ENCODE assay signal across 23 cellular contexts in the genomic region with DNA sequence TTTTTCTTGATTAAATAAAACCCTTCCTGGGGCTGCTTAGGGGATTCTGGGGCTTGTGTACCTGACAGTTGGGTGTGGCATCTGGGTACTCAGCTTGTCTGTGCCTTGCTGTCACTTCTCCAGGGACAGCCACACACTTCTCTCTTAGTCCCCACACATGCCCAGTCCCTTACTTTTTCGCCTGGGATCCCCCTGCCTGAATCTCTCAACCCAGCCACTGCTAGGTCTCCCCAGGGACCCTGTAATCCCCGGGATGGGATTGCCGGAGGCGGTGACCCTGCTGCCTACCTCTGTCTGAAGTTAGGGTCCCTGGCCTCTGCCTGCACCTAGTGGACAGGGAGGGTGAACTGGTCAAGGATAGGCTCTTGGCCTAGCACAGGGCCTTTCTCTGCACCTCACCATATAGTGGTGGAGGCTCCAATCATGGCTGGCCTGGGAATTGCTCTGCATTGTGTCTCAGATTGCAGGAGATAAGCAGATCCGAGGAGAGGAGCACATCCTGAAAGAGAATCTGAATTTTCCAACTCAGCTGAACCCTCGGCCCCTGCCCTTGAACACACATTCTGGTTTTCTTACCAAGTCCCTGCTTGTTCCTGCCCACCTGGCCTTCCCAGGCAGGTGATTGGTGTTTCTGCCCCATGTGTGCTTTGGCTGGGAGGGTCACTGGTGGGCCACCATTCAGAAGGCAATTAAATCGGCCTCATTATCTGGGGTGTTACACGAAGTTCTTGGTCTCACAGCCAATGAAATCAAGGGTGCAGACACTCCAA. TPM values are rescaled to one million over a fixed set of nuclear protein-coding genes. Genes with fewer than 3 reads are reported as not detected.
"Had no signal": no experiment of that assay in that cellular context is flagged by ENCODE, and none has a peak within 500 bp of the region (broad histone marks: within the 10 kb centered on the region; RNA-seq: fewer than 3 reads in every experiment).

No MANE protein-coding gene starts in this region.

- H3K36me3 ChIP-seq: MG63, SJCRH30 had no signal

- H3K9me3 ChIP-seq: MG63, SJCRH30 had no signal

- H3K4me1 ChIP-seq: SJCRH30 had no signal

- H3K27me3 ChIP-seq: MG63, SJCRH30 had no signal

- H3K27ac ChIP-seq: RWPE1, SJCRH30 had no signal

- ATAC-seq: HepG2, SK-N-SH treated with all-trans-retinoic acid at 6 μM for 48 hours had no signal

- H3K4me3 ChIP-seq: MG63, SJCRH30 had no signal

- DNase-seq: IMR-90, Karpas-422, KG1, MG63, NCI-H1092, NCI-H1105 treated with DMSO at 0.1 percent for 48 hours, NCI-H1417 treated with DMSO at 0.1 percent for 48 hours, NCI-H187, NCI-H2029, NCI-H2081 treated with DMSO at 0.1 percent for 48 hours, NCI-H2171, NCI-H226, NCI-H446, NCI-H510A, NCI-H524 treated with DMSO at 0.1 percent for 48 hours, NCI-H69, NCI-H774, SHP77 treated with DMSO at 0.1 percent for 48 hours, SJCRH30 had no signal

RNA-seq across cellular contexts. Expression of a gene that starts 8.7 kb away (rescaled TPM):
- total RNA-seq: HepG2, HT1080 had no signal
